In the genomic region with DNA sequence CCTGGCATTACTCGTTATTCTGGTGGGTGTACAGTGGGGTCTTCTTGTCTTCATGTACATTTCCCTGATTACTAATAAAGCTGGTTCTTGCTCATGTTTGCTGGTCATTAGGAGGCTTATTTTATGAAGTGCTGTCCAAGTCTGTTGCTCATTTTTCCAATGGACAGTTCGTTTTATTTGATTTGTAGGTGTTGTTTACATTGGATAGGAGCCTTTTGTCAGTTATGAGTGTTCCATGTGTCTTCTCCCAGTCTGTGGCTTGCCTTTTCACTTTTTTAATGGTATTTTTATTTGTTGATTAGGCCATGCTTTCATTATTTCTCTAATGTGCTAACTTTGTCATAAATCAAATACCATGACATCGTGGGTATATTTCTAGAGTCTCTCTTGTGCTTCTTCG, we compare ENCODE assay signal across 30 cellular contexts.
"Had no signal": no experiment of that assay in that cellular context is flagged by ENCODE, and none has a peak within 500 bp of the region (broad histone marks: within the 10 kb centered on the region; RNA-seq: fewer than 3 reads in every experiment).

No MANE protein-coding gene starts in this region.

- H3K27ac Mint-ChIP-seq: nephron; stimulated activated naive B cell treated with anti-CD40 and anti-IgM and Interleukin-4, amounts not matched to agents 10 μg/mL and 1 μg/mL and 100 μg/mL, for 72 hours; type B pancreatic cell had no signal

- H3K4me1 Mint-ChIP-seq: nephron, neural crest cell had no signal

- H3K4me3 Mint-ChIP-seq: naive thymus-derived CD8-positive, alpha-beta T cell; nephron; neural crest cell; stimulated activated naive B cell treated with anti-CD40 and anti-IgM and Interleukin-4, amounts not matched to agents 10 μg/mL and 1 μg/mL and 100 μg/mL, for 72 hours; type B pancreatic cell had no signal

- H3K4me3 ChIP-seq: left lung, lower lobe of right lung, pancreas, prostate gland, skin epidermis, stomach, thoracic aorta, tibial artery, vagina had no signal

- DNase-seq: hippocampal formation; kidney glomerular epithelial cell; left cardiac atrium; left lung; lower lobe of right lung; mammary epithelial cell; mesenchymal stem cell; naive thymus-derived CD8-positive, alpha-beta T cell; nucleus accumbens; pancreas; posterior cingulate gyrus; retina; right cardiac atrium; stimulated activated CD4-positive, alpha-beta T cell treated with anti-CD3 and anti-CD28 coated beads, Interleukin-12 subunit alpha, Interleukin-12 subunit beta, amount 100 ng/mL, for 4 hours; stimulated activated CD4-positive, alpha-beta T cell treated with anti-CD3 and anti-CD28 coated beads, Interleukin-15, amount 100 ng/mL, for 24 hours; stimulated activated CD4-positive, alpha-beta T cell treated with anti-CD3 and anti-CD28 coated beads, Interleukin-2, amount 100 ng/mL, for 24 hours; stimulated activated CD4-positive, alpha-beta T cell treated with anti-CD3 and anti-CD28 coated beads, Interleukin-4, amount 100 ng/mL, for 1 hour; stimulated activated naive B cell treated with anti-CD40 and anti-IgM and Interleukin-4, amounts not matched to agents 10 μg/mL and 1 μg/mL and 100 μg/mL, for 72 hours; stimulated activated naive CD8-positive, alpha-beta T cell treated with anti-CD3 and anti-CD28 coated beads, Interleukin-15, Interleukin-2, amounts not matched to agents 100 U/mL and 50 U/mL, for 24 hours; stomach; tibial artery had no signal

- FAIRE-seq: keratinocyte had no signal

- ATAC-seq: left cardiac atrium; left lung; lower lobe of right lung; naive thymus-derived CD8-positive, alpha-beta T cell; pancreas; right cardiac atrium; sciatic nerve; stimulated activated naive B cell treated with anti-CD40 and anti-IgM and Interleukin-4, amounts not matched to agents 10 μg/mL and 1 μg/mL and 100 μg/mL, for 72 hours; stimulated activated naive CD8-positive, alpha-beta T cell treated with anti-CD3 and anti-CD28 coated beads, Interleukin-15, Interleukin-2, amounts not matched to agents 100 U/mL and 50 U/mL, for 24 hours had no signal

- H3K27me3 Mint-ChIP-seq: naive thymus-derived CD8-positive, alpha-beta T cell; stimulated activated naive B cell treated with anti-CD40 and anti-IgM and Interleukin-4, amounts not matched to agents 10 μg/mL and 1 μg/mL and 100 μg/mL, for 72 hours; type B pancreatic cell had no signal

- H3K9me3 Mint-ChIP-seq: nephron, type B pancreatic cell had no signal
